Comparison of ENCODE assay signal across 1 cellular context in genomic region chr12:6370994-6371754, GRCh38.
A peak's percentile ranks its signal among the peaks of the same experiment; 100 is the strongest.
TF ChIP-seq lines count a peak whose summit lies in the region.

No MANE protein-coding gene starts in this region.

TF ChIP-seq in HepG2, 621 proteins besides CTCF, POLR2A, EP300 and RAD21 (continued from another document and continues in another):
- TF ChIP-seq FOXP4 (CRISPR knock-in tag; IDR thresholded peaks at IDR 0.05) (peak; percentile 76), ZNF337 (CRISPR knock-in tag; IDR thresholded peaks at IDR 0.05; ENCODE audit: borderline replicate concordance, low read depth) (no peak), TMF1 (CRISPR knock-in tag; IDR thresholded peaks at IDR 0.05; ENCODE audit: low read depth) (no peak), ZNF350 (CRISPR knock-in tag; IDR thresholded peaks at IDR 0.05; ENCODE audit: borderline replicate concordance, low read depth) (no peak), E2F5 (CRISPR knock-in tag; conservative IDR thresholded peaks at IDR 0.05) (no peak), RXRB (CRISPR knock-in tag; IDR thresholded peaks at IDR 0.05; ENCODE audit: borderline replicate concordance) (peak; percentile 91), ZNF777 (CRISPR knock-in tag; IDR thresholded peaks at IDR 0.05) (no peak), ZNF687 (CRISPR knock-in tag; IDR thresholded peaks at IDR 0.05) (peak; percentile 67), ZFP62 (CRISPR knock-in tag; IDR thresholded peaks at IDR 0.05) (no peak), KMT2A (CRISPR knock-in tag; IDR thresholded peaks at IDR 0.05) (peak; percentile 37; the same call in 1 of the 2 replicates), ZNF776 (CRISPR knock-in tag; IDR thresholded peaks at IDR 0.05) (no peak), ZC3H13 (CRISPR knock-in tag; IDR thresholded peaks at IDR 0.05) (0 out of 2 replicates have a peak, but pooled peaks have one; percentile 6), TAF1 (CRISPR knock-in tag; IDR thresholded peaks at IDR 0.05) (peak; percentile 74; the same call in 1 of the 2 replicates), ZZZ3 (CRISPR knock-in tag; IDR thresholded peaks at IDR 0.05; ENCODE audit: borderline replicate concordance) (no peak), NPAS2 (CRISPR knock-in tag; IDR thresholded peaks at IDR 0.05; ENCODE audit: borderline replicate concordance) (no peak), ZNF784 (CRISPR knock-in tag; IDR thresholded peaks at IDR 0.05; ENCODE audit: borderline replicate concordance) (no peak), YEATS4 (CRISPR knock-in tag; IDR thresholded peaks at IDR 0.05; ENCODE audit: borderline replicate concordance) (no peak; the same call in 1 of the 2 replicates), HBP1 (CRISPR knock-in tag; IDR thresholded peaks at IDR 0.05; ENCODE audit: low read depth) (peak; percentile 23; the same call in 1 of the 2 replicates), TRAFD1 (CRISPR knock-in tag; IDR thresholded peaks at IDR 0.05; ENCODE audit: borderline replicate concordance) (no peak), PATZ1 (CRISPR knock-in tag; IDR thresholded peaks at IDR 0.05) (peak; percentile 60), ELF1 (CRISPR knock-in tag; IDR thresholded peaks at IDR 0.05) (peak; percentile 18; the same call in 1 of the 2 replicates), ZNF530 (CRISPR knock-in tag; IDR thresholded peaks at IDR 0.05; ENCODE audit: low read depth) (no peak), ERF (CRISPR knock-in tag; IDR thresholded peaks at IDR 0.05) (peak; percentile 51; the same call in 1 of the 2 replicates), KDM3A (CRISPR knock-in tag; IDR thresholded peaks at IDR 0.05; ENCODE audit: low read depth) (no peak), EZH2 (conservative IDR thresholded peaks at IDR 0.05; ENCODE audit: low read depth, low read length) (no peak), MED1 (CRISPR knock-in tag; IDR thresholded peaks at IDR 0.05) (peak; percentile 85), ZFX (CRISPR knock-in tag; IDR thresholded peaks at IDR 0.05; ENCODE audit: low read depth) (peak; percentile 22; the same call in 1 of the 2 replicates), MAFK (conservative IDR thresholded peaks at IDR 0.05 in 1 of 2, IDR thresholded peaks at IDR 0.05 in 1 of 2; ENCODE audit: low read length in 2 of 2) (no peak), ZNF362 (CRISPR knock-in tag; IDR thresholded peaks at IDR 0.05; ENCODE audit: borderline replicate concordance) (no peak), TOE1 (CRISPR knock-in tag; IDR thresholded peaks at IDR 0.05) (no peak), GABPA (IDR thresholded peaks at IDR 0.05; ENCODE audit: low read depth, low read length) (no peak), GABPA (CRISPR knock-in tag; IDR thresholded peaks at IDR 0.05; ENCODE audit: low read depth) (no peak), ZSCAN22 (CRISPR knock-in tag; IDR thresholded peaks at IDR 0.05) (no peak), MBNL3 (CRISPR knock-in tag; conservative IDR thresholded peaks at IDR 0.05) (no peak), MTA1 (CRISPR knock-in tag; IDR thresholded peaks at IDR 0.05; ENCODE audit: borderline replicate concordance) (no peak), TCF7 (IDR thresholded peaks at IDR 0.05; ENCODE audit: low read depth) (peak; percentile 20; the same call in 1 of the 2 replicates), NR3C1 (CRISPR knock-in tag; IDR thresholded peaks at IDR 0.05) (no peak), ZNF446 (CRISPR knock-in tag; IDR thresholded peaks at IDR 0.05) (no peak), SALL2 (CRISPR knock-in tag; IDR thresholded peaks at IDR 0.05) (no peak), USF2 (IDR thresholded peaks at IDR 0.05; ENCODE audit: low read depth, low read length) (no peak), USF2 (CRISPR knock-in tag; IDR thresholded peaks at IDR 0.05; ENCODE audit: borderline replicate concordance) (no peak), IRF1 (CRISPR knock-in tag; IDR thresholded peaks at IDR 0.05; ENCODE audit: low read depth) (no peak), MXD1 (CRISPR knock-in tag; IDR thresholded peaks at IDR 0.05) (no peak), MIER3 (CRISPR knock-in tag; IDR thresholded peaks at IDR 0.05; ENCODE audit: borderline replicate concordance) (peak; percentile 24; the same call in 1 of the 2 replicates), ZFY (CRISPR knock-in tag; IDR thresholded peaks at IDR 0.05) (peak; percentile 16; the same call in 1 of the 2 replicates), ZNF740 (CRISPR knock-in tag; IDR thresholded peaks at IDR 0.05) (no peak), REXO4 (CRISPR knock-in tag; IDR thresholded peaks at IDR 0.05; ENCODE audit: borderline replicate concordance) (no peak), ZNF224 (CRISPR knock-in tag; IDR thresholded peaks at IDR 0.05) (no peak)
